In genomic region chr19:31278555-31279435, GRCh38 we compare ENCODE assay signal across 14 cellular contexts.
DNase-seq lines count a peak whose midpoint lies in the region; ATAC-seq and TF ChIP-seq lines count a peak whose summit lies in the region.
"Had no signal": no experiment of that assay in that cellular context is flagged by ENCODE, and none has a peak within 500 bp of the region (broad histone marks: within the 10 kb centered on the region; RNA-seq: fewer than 3 reads in every experiment).

No MANE protein-coding gene starts in this region.

- peak; percentile 8 for DNase-seq in activated T-cell treated with anti-CD3 and anti-CD28 coated beads, Interleukin-2, amount 50 U/mL, for 24 hours
- DNase-seq in activated T-cell treated with anti-CD3 and anti-CD28 coated beads for 4 hours: no peak
- DNase-seq in mesenchymal stem cell: no peak
- peak; percentile 44 for DNase-seq in upper lobe of right lung
- DNase-seq in transverse colon: no peak
- DNase-seq: Calu3; CD4-positive, CD25-positive, alpha-beta regulatory T cell; DMS 273 treated with DMSO at 0.1 percent for 48 hours; GM23248 had no signal

- H3K9ac ChIP-seq in mesenchymal stem cell (ENCODE audit: low read length): no peak overlapping the region
- H3K9ac ChIP-seq: GM23248 had no signal

- no peaks in the 10 kb centered on the region for H3K9me3 Mint-ChIP-seq in activated T-cell treated with anti-CD3 and anti-CD28 coated beads, Interleukin-2, amount 50 U/mL, for 24 hours
- H3K9me3 Mint-ChIP-seq: CD4-positive, CD25-positive, alpha-beta regulatory T cell had no signal

- in situ Hi-C loops in transverse colon (cut with MboI; ENCODE audit: low pct_ligation_motif_present in 1 of 4, low pct_unique_long_range_greater_than_20kb in 1 of 4, low sequenced_read_pairs in 3 of 4): no loop called here

- H4K91ac ChIP-seq in mesenchymal stem cell (ENCODE audit: low read length): peak overlapping the region; percentile 52

- intact Hi-C loops in upper lobe of right lung (cut with DNase I) (no loop called here), transverse colon (cut with DNase I; ENCODE audit: low total_unique reads) (no loop called here)

- H3K4me1 Mint-ChIP-seq in activated T-cell treated with anti-CD3 and anti-CD28 coated beads, Interleukin-2, amount 50 U/mL, for 24 hours (ENCODE audit: low read depth): no peaks in the 10 kb centered on the region
- H3K4me1 Mint-ChIP-seq: CD4-positive, CD25-positive, alpha-beta regulatory T cell had no signal

- H2BK5ac ChIP-seq in mesenchymal stem cell (ENCODE audit: low read depth, low read length, poor library complexity, severe bottlenecking): no peak overlapping the region

- no peak overlapping the region for H3K27ac Mint-ChIP-seq in activated T-cell treated with anti-CD3 and anti-CD28 coated beads, Interleukin-2, amount 50 U/mL, for 24 hours
- H3K27ac Mint-ChIP-seq: CD4-positive, CD25-positive, alpha-beta regulatory T cell had no signal

- peaks cover 42% of the 10 kb centered on the region for H3K79me1 ChIP-seq in mesenchymal stem cell (replicated peaks; ENCODE audit: low read length, poor library complexity, severe bottlenecking)

- CTCF ChIA-PET in HEK293 (lab: Yijun Ruan, JAX): interaction anchor here (0.6 kb wide), 1 partner anchor 11 kb away, joined by 3 read pairs; no protein-coding TSS in a partner anchor

- H3K4me2 ChIP-seq in mesenchymal stem cell (ENCODE audit: low read length, poor library complexity, severe bottlenecking): no peak overlapping the region

- TF ChIP-seq EP300 in transverse colon (IDR thresholded peaks at IDR 0.05; ENCODE audit: low read depth): no peak

- no peaks in the 10 kb centered on the region for H3K9me3 ChIP-seq in HEK293 (ENCODE audit: control insufficient read depth, insufficient read depth, low read depth, low read length)
- H3K9me3 ChIP-seq in mesenchymal stem cell (ENCODE audit: control insufficient read depth, low read length): no peaks in the 10 kb centered on the region
- no peaks in the 10 kb centered on the region for H3K9me3 ChIP-seq in upper lobe of right lung
- no peaks in the 10 kb centered on the region for H3K9me3 ChIP-seq in transverse colon

- H3K4me1 ChIP-seq in HEK293 (ENCODE audit: control insufficient read depth, insufficient read depth, low read length) (peaks cover 23% of the 10 kb centered on the region), mesenchymal stem cell (ENCODE audit: control insufficient read depth, insufficient read depth, low read depth, low read length) (peaks cover 6% of the 10 kb centered on the region), upper lobe of right lung (no peaks in the 10 kb centered on the region), transverse colon (peaks cover 0 to 18% (median 4%) of the 10 kb centered on the region in 4 donors)

- H2BK120ac ChIP-seq in mesenchymal stem cell (ENCODE audit: low read depth, low read length): no peak overlapping the region

- no peak overlapping the region for H2AK5ac ChIP-seq in mesenchymal stem cell (ENCODE audit: low read length, severe bottlenecking)

- H3K27ac ChIP-seq in HEK293 (ENCODE audit: extremely low read depth, low read depth, low read length): no peak overlapping the region
- no peak overlapping the region for H3K27ac ChIP-seq in mesenchymal stem cell (ENCODE audit: low read length, poor library complexity, severe bottlenecking)
- H3K27ac ChIP-seq in upper lobe of right lung: no peak overlapping the region
- H3K27ac ChIP-seq in transverse colon: no peak overlapping the region
- H3K27ac ChIP-seq: 22Rv1, GM23248 had no signal

- ATAC-seq in upper lobe of right lung (no peak), HG03095 (IDR thresholded peaks at IDR 0.05; ENCODE audit: unreplicated experiment) (no peak)
- ATAC-seq: HCT116, K562 had no signal

- no peak overlapping the region for H2BK15ac ChIP-seq in mesenchymal stem cell (ENCODE audit: low read depth, poor library complexity, severe bottlenecking)

- H2AFZ ChIP-seq in mesenchymal stem cell (ENCODE audit: low read depth, low read length): no peak overlapping the region
- H2AFZ ChIP-seq: GM23248 had no signal

- H3K4me3 ChIP-seq in HEK293 (ENCODE audit: low read depth, low read length) (no peak overlapping the region), mesenchymal stem cell (ENCODE audit: insufficient read depth in 1 of 2, low read depth in 1 of 2, low read length in 2 of 2) (no peak overlapping the region), upper lobe of right lung (no peak overlapping the region), transverse colon (no peak overlapping the region)
- H3K4me3 ChIP-seq: GM23248, K562 had no signal

- H3K4me3 Mint-ChIP-seq in activated T-cell treated with anti-CD3 and anti-CD28 coated beads, Interleukin-2, amount 50 U/mL, for 24 hours: no peak overlapping the region
- H3K4me3 Mint-ChIP-seq: CD4-positive, CD25-positive, alpha-beta regulatory T cell had no signal

- no peak overlapping the region for H4K8ac ChIP-seq in mesenchymal stem cell (ENCODE audit: low read length)

- H3K36me3 Mint-ChIP-seq in activated T-cell treated with anti-CD3 and anti-CD28 coated beads, Interleukin-2, amount 50 U/mL, for 24 hours (ENCODE audit: low read depth): no peaks in the 10 kb centered on the region

- H3K27me3 ChIP-seq in mesenchymal stem cell (ENCODE audit: control insufficient read depth in 1 of 2, insufficient read depth in 1 of 2, low read length in 2 of 2) (no peaks in the 10 kb centered on the region), upper lobe of right lung (no peaks in the 10 kb centered on the region), transverse colon (peaks cover 4% of the 10 kb centered on the region)

- no peak overlapping the region for H3K4ac ChIP-seq in mesenchymal stem cell (ENCODE audit: low read depth in 1 of 2, low read length in 2 of 2)

- H3K18ac ChIP-seq in mesenchymal stem cell (ENCODE audit: low read depth in 1 of 2, low read length in 2 of 2): no peak overlapping the region

- H3K23ac ChIP-seq in mesenchymal stem cell (ENCODE audit: low read length in 2 of 2): no peak overlapping the region

- 98% methylated on average over 37 of the region's 37 CpGs for WGBS in mesenchymal stem cell
- WGBS in transverse colon (ENCODE audit: low coverage in 1 of 2), 2 donors: 91 to 92% methylated on average over 10 to 34 of the region's 37 CpGs

- POLR2A ChIA-PET in HEK293 (lab: Yijun Ruan, JAX): no interaction called here

- H2BK12ac ChIP-seq in mesenchymal stem cell (ENCODE audit: low read length in 2 of 2): no peak overlapping the region

- TF ChIP-seq CTCF in HEK293 (tag by site-specific recombination; IDR thresholded peaks at IDR 0.05): no peak
- no peak for TF ChIP-seq CTCF in upper lobe of right lung (IDR thresholded peaks at IDR 0.05)
- TF ChIP-seq CTCF in transverse colon (IDR thresholded peaks at IDR 0.05): no peak

- H3K14ac ChIP-seq in mesenchymal stem cell (ENCODE audit: low read length in 2 of 2): no peak overlapping the region

- no peaks in the 10 kb centered on the region for H3K27me3 Mint-ChIP-seq in activated T-cell treated with anti-CD3 and anti-CD28 coated beads, Interleukin-2, amount 50 U/mL, for 24 hours
- H3K27me3 Mint-ChIP-seq: CD4-positive, CD25-positive, alpha-beta regulatory T cell had no signal

- H3K36me3 ChIP-seq in HEK293 (ENCODE audit: control insufficient read depth in 2 of 2, insufficient read depth in 1 of 2, low read length in 2 of 2) (peaks cover 12 to 35% of the 10 kb centered on the region in 2 experiments; a peak in 2 of 3 replicates), mesenchymal stem cell (ENCODE audit: control insufficient read depth in 1 of 2, insufficient read depth in 2 of 2, low read depth in 1 of 2, low read length in 2 of 2) (peaks cover 41 to 70% of the 10 kb centered on the region in 2 experiments), upper lobe of right lung (no peaks in the 10 kb centered on the region), transverse colon (no peaks in the 10 kb centered on the region)

- no peak for TF ChIP-seq POLR2A in transverse colon (IDR thresholded peaks at IDR 0.05)

TF ChIP-seq in HEK293, 187 proteins besides CTCF, POLR2A, EP300 and RAD21:
- no peak for TF ChIP-seq ZNF449 (tag by site-specific recombination; IDR thresholded peaks at IDR 0.05)
- peak; percentile 59; the same call in 1 of the 2 replicates for TF ChIP-seq SCRT1 (tag by site-specific recombination; IDR thresholded peaks at IDR 0.05; ENCODE audit: borderline replicate concordance)
- peak; percentile 53; the same call in 1 of the 2 replicates for TF ChIP-seq SCRT2 (tag by site-specific recombination; IDR thresholded peaks at IDR 0.05)
- no peak for TF ChIP-seq ZNF488 (tag by site-specific recombination; IDR thresholded peaks at IDR 0.05)
- no peak for TF ChIP-seq ZNF155 (tag by site-specific recombination; IDR thresholded peaks at IDR 0.05)

Comparison
In these comparisons a context has a peak if more than half of its experiments do, and no peak if none do; other contexts are left out.
1. DNase-seq: peak in activated T-cell treated with anti-CD3 and anti-CD28 coated beads, Interleukin-2, amount 50 U/mL, for 24 hours (single experiment) and upper lobe of right lung (single experiment); none in activated T-cell treated with anti-CD3 and anti-CD28 coated beads for 4 hours (single experiment), mesenchymal stem cell (single experiment) and transverse colon (single experiment).